In genomic region chr3:17183951-17184550, GRCh38 we compare ENCODE assay signal across 17 cellular contexts.
DNase-seq lines count a peak whose midpoint lies in the region; ATAC-seq, FAIRE-seq and TF ChIP-seq lines count a peak whose summit lies in the region.
"Had no signal": no experiment of that assay in that cellular context is flagged by ENCODE, and none has a peak within 500 bp of the region (broad histone marks: within the 10 kb centered on the region; RNA-seq: fewer than 3 reads in every experiment).

No MANE protein-coding gene starts in this region.

- peak in 1 of 2 experiments; percentile 37; a peak in 1 of 6 replicates for ATAC-seq in A549
- no peak for ATAC-seq in GM18867 (IDR thresholded peaks at IDR 0.05; ENCODE audit: unreplicated experiment)
- ATAC-seq: sciatic nerve had no signal

- POLR2A ChIA-PET in A549 (lab: Yijun Ruan, JAX): no interaction called here

- H3K4me2 ChIP-seq in A549: peak overlapping the region; percentile 25; the same call in 1 of the 3 replicates

- no peak for TF ChIP-seq RAD21 in A549 (conservative IDR thresholded peaks at IDR 0.05 in 1 of 2, IDR thresholded peaks at IDR 0.05 in 1 of 2)

- H3K4me3 ChIP-seq in A549 (no peak overlapping the region), SJSA1 (no peak overlapping the region), fibroblast of villous mesenchyme (ENCODE audit: low read depth, low read length) (no peak overlapping the region)
- H3K4me3 ChIP-seq: upper lobe of left lung had no signal

- TF ChIP-seq POLR2A in A549 (IDR thresholded peaks at IDR 0.05; ENCODE audit: low read length): no peak

- peaks cover 3% of the 10 kb centered on the region for H3K36me3 Mint-ChIP-seq in type B pancreatic cell

- CTCF ChIA-PET in A549 (lab: Yijun Ruan, JAX): interaction anchor here (1.7 kb wide), 1 partner anchor 10 kb away, joined by 4 read pairs; no protein-coding TSS in a partner anchor

- no peak for TF ChIP-seq EP300 in A549 (IDR thresholded peaks at IDR 0.05)

- no peaks in the 10 kb centered on the region for H3K4me1 Mint-ChIP-seq in type B pancreatic cell (ENCODE audit: unreplicated experiment)

- no peaks in the 10 kb centered on the region for H3K9me3 Mint-ChIP-seq in type B pancreatic cell
- H3K9me3 Mint-ChIP-seq: H9 had no signal

- H3K27me3 ChIP-seq in SJSA1 (replicated peaks): no peaks in the 10 kb centered on the region
- H3K27me3 ChIP-seq: upper lobe of left lung had no signal

- H3K36me3 ChIP-seq in SJSA1: peaks cover 8% of the 10 kb centered on the region; the same call in 1 of the 2 replicates

- H3K27ac Mint-ChIP-seq in type B pancreatic cell: no peak overlapping the region
- H3K27ac Mint-ChIP-seq: H9 had no signal

- H3K27me3 Mint-ChIP-seq in type B pancreatic cell: no peaks in the 10 kb centered on the region
- H3K27me3 Mint-ChIP-seq: CD4-positive, CD25-positive, alpha-beta regulatory T cell had no signal

- H3K9me3 ChIP-seq in A549 (no peaks in the 10 kb centered on the region), SJSA1 (replicated peaks) (no peaks in the 10 kb centered on the region)
- H3K9me3 ChIP-seq: upper lobe of left lung had no signal

- peak; percentile 11 to 30 for DNase-seq in A549 (ENCODE audit: low read depth in 1 of 2, low spot score in 1 of 2)
- peak; percentile 31 for DNase-seq in GM03348 (ENCODE audit: low spot score)
- DNase-seq in SJSA1 (ENCODE audit: low read depth in 1 of 2, low spot score in 2 of 2): no peak
- DNase-seq in fibroblast of villous mesenchyme (ENCODE audit: low read depth): peak; percentile 39
- DNase-seq in type B pancreatic cell (ENCODE audit: extremely low spot score, unreplicated experiment): no peak
- no peak for DNase-seq in stimulated activated CD4-positive, alpha-beta T cell treated with anti-CD3 and anti-CD28 coated beads, Interleukin-1b, Interleukin-23, amount 100 ng/mL, for 48 hours
- no peak for DNase-seq in NCI-H1930 (lab: John Stamatoyannopoulos, UW)
- DNase-seq: activated CD4-positive, CD25-positive, alpha-beta regulatory T cell treated with anti-CD3 and anti-CD28 coated beads, Interleukin-2, amount 50 U/mL, for 72 hours; activated gamma-delta T cell treated with Interleukin-2 at 50 U/mL for 16 hours; CD4-positive, CD25-positive, alpha-beta regulatory T cell; H9; MV-4-11; NCI-H446; SIG-M5; upper lobe of left lung had no signal

- peak; percentile 81 for FAIRE-seq in A549 (lab: Jason Lieb, UNC)

- H3K27ac ChIP-seq in A549 (peak overlapping the region; percentile 46 to 70; a peak in 5 of 6 replicates), SJSA1 (peak overlapping the region; percentile 49)
- H3K27ac ChIP-seq: upper lobe of left lung had no signal

- H3K4me3 Mint-ChIP-seq in type B pancreatic cell: no peak overlapping the region
- H3K4me3 Mint-ChIP-seq: CD4-positive, CD25-positive, alpha-beta regulatory T cell; H9 had no signal

- no peak for TF ChIP-seq CTCF in A549 (IDR thresholded peaks at IDR 0.05)
- TF ChIP-seq CTCF in fibroblast of villous mesenchyme (IDR thresholded peaks at IDR 0.05; ENCODE audit: insufficient read depth, low read depth, low read length): no peak
- no peak for TF ChIP-seq CTCF in type B pancreatic cell (conservative IDR thresholded peaks at IDR 0.05)

- H3K4me1 ChIP-seq in A549: peaks cover 13% of the 10 kb centered on the region
- H3K4me1 ChIP-seq in SJSA1 (replicated peaks): peaks cover 14% of the 10 kb centered on the region
- H3K4me1 ChIP-seq: upper lobe of left lung had no signal

TF ChIP-seq in A549, 52 proteins besides CTCF, POLR2A, EP300 and RAD21:
- TF ChIP-seq MAFK (IDR thresholded peaks at IDR 0.05; ENCODE audit: partially characterized antibody) (peak; percentile 97), BHLHE40 (IDR thresholded peaks at IDR 0.05; ENCODE audit: low read depth, low read length) (no peak), REST (IDR thresholded peaks at IDR 0.05) (no peak), FOSL2 (IDR thresholded peaks at IDR 0.05) (peak; percentile 59; the same call in 1 of the 2 replicates), FOSL2 (CRISPR knock-in tag; IDR thresholded peaks at IDR 0.05) (peak; percentile 67), TFCP2L1 (CRISPR knock-in tag; IDR thresholded peaks at IDR 0.05) (no peak), KDM1A (IDR thresholded peaks at IDR 0.05; ENCODE audit: low read depth) (no peak), PBX3 (IDR thresholded peaks at IDR 0.05) (no peak), NFE2L2 (conservative IDR thresholded peaks at IDR 0.05; ENCODE audit: low read length) (peak; percentile 76), RFX5 (IDR thresholded peaks at IDR 0.05) (no peak)
TF ChIP-seq in A549: peak in this region for 3.

Comparison
In these comparisons a context has a peak if more than half of its experiments do, and no peak if none do; other contexts are left out.
1. DNase-seq: peak in A549 (2 of 2), GM03348 (single experiment) and fibroblast of villous mesenchyme (single experiment); none in SJSA1 (0 of 2), type B pancreatic cell (single experiment), stimulated activated CD4-positive, alpha-beta T cell treated with anti-CD3 and anti-CD28 coated beads, Interleukin-1b, Interleukin-23, amount 100 ng/mL, for 48 hours (single experiment) and NCI-H1930 (0 of 2).